In genomic region chr9:136863623-136864273, GRCh38 we compare ENCODE assay signal across 1 cellular context.
TF ChIP-seq lines count a peak whose summit lies in the region.

No MANE protein-coding gene starts in this region.

TF ChIP-seq in liver, 16 proteins besides CTCF, POLR2A, EP300 and RAD21 (continued from another document):
- TF ChIP-seq REST (IDR thresholded peaks at IDR 0.05) (no peak), NR2F2 (IDR thresholded peaks at IDR 0.05) (no peak), EGR1 (IDR thresholded peaks at IDR 0.05; ENCODE audit: low read depth in 2 of 2) (no peak)
